Comparison of ENCODE assay signal across 25 cellular contexts in the genomic region with DNA sequence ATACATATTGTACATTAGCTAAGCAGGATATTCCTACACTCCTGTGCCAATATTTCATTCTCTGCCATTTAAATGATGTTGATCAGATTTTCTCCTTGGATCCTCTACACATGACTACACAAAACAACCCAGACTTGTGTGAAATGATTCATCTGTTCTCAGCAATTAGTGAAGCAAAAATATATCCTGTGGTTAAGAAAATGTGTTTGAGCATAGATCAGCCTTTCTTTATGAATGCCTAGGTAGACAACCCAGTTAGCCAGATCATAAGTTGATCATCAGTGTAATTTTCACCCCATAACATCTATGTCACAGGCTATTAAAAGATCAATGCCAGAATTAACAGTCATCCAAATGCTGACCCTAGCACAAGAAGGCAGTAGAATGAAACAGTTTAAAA.
DNase-seq lines count a peak whose midpoint lies in the region; ATAC-seq and TF ChIP-seq lines count a peak whose summit lies in the region.
"Had no signal": no experiment of that assay in that cellular context is flagged by ENCODE, and none has a peak within 500 bp of the region (broad histone marks: within the 10 kb centered on the region; RNA-seq: fewer than 3 reads in every experiment).

No MANE protein-coding gene starts in this region.

- BruUV-seq in IMR-90 (replicated peaks; lab: Mats Ljungman, UMichigan) = no TSS peak

- no peaks in the 10 kb centered on the region for H4K20me1 ChIP-seq in IMR-90 (ENCODE audit: insufficient read depth, low read length)

- no peak overlapping the region for H2BK15ac ChIP-seq in IMR-90 (ENCODE audit: low read depth, low read length)

- no peak overlapping the region for H2BK120ac ChIP-seq in IMR-90 (ENCODE audit: low read depth, low read length)

- H3K4me3 ChIP-seq in IMR-90 (ENCODE audit: insufficient read depth, low read depth, low read length) (no peak overlapping the region), gastroesophageal sphincter (no peak overlapping the region), Peyer's patch (no peak overlapping the region)
- H3K4me3 ChIP-seq: dorsolateral prefrontal cortex, esophagus squamous epithelium, K562, suprapubic skin had no signal

- H3K27me3 ChIP-seq in IMR-90 (ENCODE audit: control insufficient read depth, insufficient read depth, low read length) (no peaks in the 10 kb centered on the region), gastroesophageal sphincter (no peaks in the 10 kb centered on the region), Peyer's patch (no peaks in the 10 kb centered on the region)
- H3K27me3 ChIP-seq: dorsolateral prefrontal cortex, esophagus squamous epithelium, suprapubic skin had no signal

- DNase-seq in HCEC 1CT (peak; percentile 33), IMR-90 (no peak), kidney tubule cell (ENCODE audit: low spot score) (peak; percentile 89), Peyer's patch (no peak)
- no peak for DNase-seq in stimulated activated naive CD4-positive, alpha-beta T cell treated with Interleukin-2 at 50 U/mL for 16 hours (lab: John Stamatoyannopoulos, UW)
- no peak for DNase-seq in activated T-cell treated with anti-CD3 and anti-CD28 coated beads, Interleukin-2, amount 50 U/mL, for 48 hours
- DNase-seq: activated CD4-positive, alpha-beta memory T cell treated with anti-CD3 and anti-CD28 coated beads, Interleukin-2, amount 10 ng/mL, durations not matched to agents 7 days and 5 days; activated naive CD8-positive, alpha-beta T cell treated with anti-CD3 and anti-CD28 coated beads, Interleukin-2, amount 10 ng/mL, durations not matched to agents 7 days and 5 days; activated T-cell treated with anti-CD3 and anti-CD28 coated beads, Interleukin-2, amount 50 U/mL, for 4 hours; AML-193; dorsolateral prefrontal cortex; esophagus squamous epithelium; GDM1; H7; left colon; midbrain; stimulated activated CD4-positive, alpha-beta T cell treated with anti-CD3 and anti-CD28 coated beads, Interleukin-2, amount 100 ng/mL, for 48 hours; T-cell had no signal

- H2AFZ ChIP-seq in IMR-90 (replicated peaks; ENCODE audit: low read length, poor library complexity) = no peak overlapping the region

- H2AK5ac ChIP-seq in IMR-90 (ENCODE audit: low read depth, low read length) = no peak overlapping the region

- H3K36me3 ChIP-seq in IMR-90 (ENCODE audit: control insufficient read depth, insufficient read depth, low read length) (no peaks in the 10 kb centered on the region), gastroesophageal sphincter (no peaks in the 10 kb centered on the region), Peyer's patch (no peaks in the 10 kb centered on the region)
- H3K36me3 ChIP-seq: esophagus squamous epithelium, suprapubic skin had no signal

- H3K79me1 ChIP-seq in IMR-90 (ENCODE audit: low read depth in 1 of 2, low read length in 2 of 2) = no peaks in the 10 kb centered on the region

- no peak for TF ChIP-seq EP300 in gastroesophageal sphincter (IDR thresholded peaks at IDR 0.05)

- H2BK20ac ChIP-seq in IMR-90 (ENCODE audit: low read depth, low read length) = peak overlapping the region; percentile 41; the same call in 1 of the 2 replicates

- H3K9ac ChIP-seq in IMR-90 (ENCODE audit: low read depth, low read length) = no peak overlapping the region

- H3K4me1 ChIP-seq in IMR-90 (ENCODE audit: control insufficient read depth, insufficient read depth, low read length) (peaks cover 2% of the 10 kb centered on the region; the same call in 1 of the 2 replicates), gastroesophageal sphincter (no peaks in the 10 kb centered on the region), Peyer's patch (no peaks in the 10 kb centered on the region)
- H3K4me1 ChIP-seq: esophagus squamous epithelium, suprapubic skin had no signal

- H3K4ac ChIP-seq in IMR-90 (ENCODE audit: low read depth, low read length) = no peak overlapping the region

- no peak overlapping the region for H3K23ac ChIP-seq in IMR-90 (ENCODE audit: low read depth, low read length)

- intact Hi-C loops in IMR-90 (cut with micrococcal nuclease) = no loop called here

- H3K4me2 ChIP-seq in IMR-90 (ENCODE audit: low read depth, low read length) = no peak overlapping the region

- H4K91ac ChIP-seq in IMR-90 (ENCODE audit: insufficient read depth, low read depth, low read length) = no peak overlapping the region

- no peak overlapping the region for H4K8ac ChIP-seq in IMR-90 (ENCODE audit: low read depth in 2 of 2, low read length in 2 of 2)

- TF ChIP-seq CTCF in IMR-90 (conservative IDR thresholded peaks at IDR 0.05; ENCODE audit: low read depth, low read length) = no peak
- TF ChIP-seq CTCF in gastroesophageal sphincter (IDR thresholded peaks at IDR 0.05) = no peak
- TF ChIP-seq CTCF in Peyer's patch (IDR thresholded peaks at IDR 0.05) = no peak

- no peak overlapping the region for H3K14ac ChIP-seq in IMR-90 (replicated peaks; ENCODE audit: low read depth, low read length)

- H3K9me3 ChIP-seq in IMR-90 (ENCODE audit: control insufficient read depth, insufficient read depth, low read length) (no peaks in the 10 kb centered on the region), gastroesophageal sphincter (no peaks in the 10 kb centered on the region), Peyer's patch (no peaks in the 10 kb centered on the region)
- H3K9me3 ChIP-seq: esophagus squamous epithelium, suprapubic skin had no signal

- TF ChIP-seq POLR2A in IMR-90 (IDR thresholded peaks at IDR 0.05; ENCODE audit: low read depth, low read length) (no peak), gastroesophageal sphincter (IDR thresholded peaks at IDR 0.05) (no peak), Peyer's patch (IDR thresholded peaks at IDR 0.05) (no peak)

- H2AK9ac ChIP-seq in IMR-90 (replicated peaks; ENCODE audit: low read depth, low read length, poor library complexity) = no peak overlapping the region

- H3K9me1 ChIP-seq in IMR-90 (ENCODE audit: insufficient read depth, low read length) = no peaks in the 10 kb centered on the region

- no peak for TF ChIP-seq RAD21 in IMR-90 (IDR thresholded peaks at IDR 0.05; ENCODE audit: low read length)

- H3K56ac ChIP-seq in IMR-90 (ENCODE audit: extremely low read depth, insufficient read depth, low read length) = no peak overlapping the region

- ATAC-seq in GM18858 (IDR thresholded peaks at IDR 0.05; ENCODE audit: unreplicated experiment) = peak; percentile 46
- ATAC-seq in IMR-90 (ENCODE audit: low read depth) = no peak
- ATAC-seq in gastroesophageal sphincter = no peak
- ATAC-seq: activated T-cell treated with anti-CD3 and anti-CD28 coated beads, Interleukin-2, amount 50 U/mL, for 4 hours; K562; left colon; sciatic nerve; T-cell had no signal

- no peak overlapping the region for H2BK5ac ChIP-seq in IMR-90 (ENCODE audit: low read depth, low read length, poor library complexity, severe bottlenecking)

- H3K27ac ChIP-seq in IMR-90 (ENCODE audit: insufficient read depth, low read length) (no peak overlapping the region), gastroesophageal sphincter (no peak overlapping the region), Peyer's patch (no peak overlapping the region)
- H3K27ac ChIP-seq: dorsolateral prefrontal cortex, esophagus squamous epithelium, HL-60, suprapubic skin, VCaP had no signal

- CTCF ChIA-PET in IMR-90 (lab: Yijun Ruan, JAX) = no interaction called here

- no peak overlapping the region for H3K18ac ChIP-seq in IMR-90 (ENCODE audit: low read depth, low read length)

- in situ Hi-C loops in IMR-90 (cut with MboI; ENCODE audit: low sequenced_read_pairs) = no loop called here

- dilution Hi-C loops in IMR-90 (cut with HindIII; ENCODE audit: low sequenced_read_pairs, unreplicated experiment) = no loop called here

- H4K5ac ChIP-seq in IMR-90 (ENCODE audit: low read depth, low read length) = no peak overlapping the region

- POLR2A ChIA-PET in IMR-90 (lab: Charles Lee; ENCODE audit: unreplicated experiment) = no interaction called here

TF ChIP-seq in IMR-90, 13 proteins besides CTCF, POLR2A, EP300 and RAD21:
- TF ChIP-seq CEBPB (IDR thresholded peaks at IDR 0.05; ENCODE audit: low read depth, low read length) = no peak
- no peak for TF ChIP-seq MXI1 (IDR thresholded peaks at IDR 0.05; ENCODE audit: borderline replicate concordance, low read depth, low read length)
- no peak for TF ChIP-seq SMC3 (IDR thresholded peaks at IDR 0.05; ENCODE audit: low read depth, low read length)
- TF ChIP-seq NFE2L2 (IDR thresholded peaks at IDR 0.05; ENCODE audit: low read depth, low read length) = no peak
- TF ChIP-seq CHD1 (IDR thresholded peaks at IDR 0.05; ENCODE audit: low read depth, low read length) = no peak
- no peak for TF ChIP-seq RCOR1 (IDR thresholded peaks at IDR 0.05; ENCODE audit: insufficient replicate concordance, low read length)
- TF ChIP-seq, protein P1, sequence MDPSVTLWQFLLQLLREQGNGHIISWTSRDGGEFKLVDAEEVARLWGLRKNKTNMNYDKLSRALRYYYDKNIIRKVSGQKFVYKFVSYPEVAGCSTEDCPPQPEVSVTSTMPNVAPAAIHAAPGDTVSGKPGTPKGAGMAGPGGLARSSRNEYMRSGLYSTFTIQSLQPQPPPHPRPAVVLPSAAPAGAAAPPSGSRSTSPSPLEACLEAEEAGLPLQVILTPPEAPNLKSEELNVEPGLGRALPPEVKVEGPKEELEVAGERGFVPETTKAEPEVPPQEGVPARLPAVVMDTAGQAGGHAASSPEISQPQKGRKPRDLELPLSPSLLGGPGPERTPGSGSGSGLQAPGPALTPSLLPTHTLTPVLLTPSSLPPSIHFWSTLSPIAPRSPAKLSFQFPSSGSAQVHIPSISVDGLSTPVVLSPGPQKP (IDR thresholded peaks at IDR 0.05; ENCODE audit: borderline replicate concordance, low read depth, low read length) = no peak
- TF ChIP-seq FOS (IDR thresholded peaks at IDR 0.05; ENCODE audit: low read depth, low read length) = no peak

Comparison
In these comparisons a context has a peak if more than half of its experiments do, and no peak if none do; other contexts are left out.
1. DNase-seq: peak in HCEC 1CT (single experiment) and kidney tubule cell (single experiment); none in IMR-90 (single experiment), stimulated activated naive CD4-positive, alpha-beta T cell treated with Interleukin-2 at 50 U/mL for 16 hours (single experiment), Peyer's patch (0 of 3) and activated T-cell treated with anti-CD3 and anti-CD28 coated beads, Interleukin-2, amount 50 U/mL, for 48 hours (0 of 2).